8 cellular contexts compared by ENCODE assay signal in genomic region chr19:17328517-17329060, GRCh38. TPM values are rescaled to one million over a fixed set of nuclear protein-coding genes. Genes with fewer than 3 reads are reported as not detected.
A peak's percentile ranks its signal among the peaks of the same experiment; 100 is the strongest.
DNase-seq lines count a peak whose midpoint lies in the region; ATAC-seq and TF ChIP-seq lines count a peak whose summit lies in the region.

No MANE protein-coding gene starts in this region.

- peaks cover 31% of the 10 kb centered on the region for H3K27me3 Mint-ChIP-seq in nephron progenitor cell (ENCODE audit: low read depth, poor library complexity)

- H3K27ac ChIP-seq in DOHH2 (ENCODE audit: low read depth, low read length) (no peak overlapping the region), OCI-LY7 (ENCODE audit: low read depth, low read length, poor library complexity, severe bottlenecking) (no peak overlapping the region), ectodermal cell (ENCODE audit: insufficient read depth, low read depth, low read length, poor library complexity, severe bottlenecking) (no peak overlapping the region)

- intact Hi-C loops in OCI-LY7 (cut with micrococcal nuclease; ENCODE audit: unreplicated experiment), result no loop called here

- H3K27me3 ChIP-seq in DOHH2 (ENCODE audit: control insufficient read depth, low read length), result peaks cover 8% of the 10 kb centered on the region
- peaks cover 12% of the 10 kb centered on the region for H3K27me3 ChIP-seq in ectodermal cell (ENCODE audit: control insufficient read depth, insufficient read depth, low read length, poor library complexity, severe bottlenecking)

- WGBS in ectodermal cell, 2 experiments, result 4% methylated on average over 50 of the region's 57 CpGs

- H3K9me2 ChIP-seq in DOHH2 (replicated peaks; ENCODE audit: control insufficient read depth, low read length) (no peaks in the 10 kb centered on the region), OCI-LY7 (ENCODE audit: insufficient read depth, low read length) (no peaks in the 10 kb centered on the region)

- CTCF ChIA-PET in OCI-LY7 (lab: Charles Lee; ENCODE audit: unreplicated experiment), result no interaction called here

- POLR2A ChIA-PET in OCI-LY7 (lab: Charles Lee), result no interaction called here

- H3K4me3 ChIP-seq in DOHH2 (ENCODE audit: low read length), result peak overlapping the region; percentile 49
- no peak overlapping the region for H3K4me3 ChIP-seq in OCI-LY7 (ENCODE audit: low read depth, low read length, poor library complexity, severe bottlenecking)
- H3K4me3 ChIP-seq in ectodermal cell (ENCODE audit: insufficient read depth, low read depth, low read length), result peak overlapping the region; percentile 47

- peaks cover 34% of the 10 kb centered on the region for H3K4me1 Mint-ChIP-seq in nephron progenitor cell

- H3K27ac Mint-ChIP-seq in nephron progenitor cell, result no peak overlapping the region

- peaks cover 22% of the 10 kb centered on the region for H3K4me1 ChIP-seq in DOHH2 (ENCODE audit: control insufficient read depth, low read length)
- H3K4me1 ChIP-seq in OCI-LY7 (ENCODE audit: insufficient read depth, low read length, poor library complexity, severe bottlenecking), result peaks cover 17% of the 10 kb centered on the region
- H3K4me1 ChIP-seq in ectodermal cell (ENCODE audit: control insufficient read depth, insufficient read depth, low read length), result peaks cover 9% of the 10 kb centered on the region

- H2AFZ ChIP-seq in OCI-LY7 (ENCODE audit: low read length), result no peak overlapping the region

- peaks cover 31% of the 10 kb centered on the region for H3K36me3 Mint-ChIP-seq in nephron progenitor cell (ENCODE audit: low read depth)

- ATAC-seq in HG03108 (IDR thresholded peaks at IDR 0.05; ENCODE audit: unreplicated experiment), result no peak

- H3F3A ChIP-seq in DOHH2 (ENCODE audit: control insufficient read depth, insufficient read depth), result peaks cover 5% of the 10 kb centered on the region

- no peaks in the 10 kb centered on the region for H3K9me3 Mint-ChIP-seq in nephron progenitor cell

- H4K20me1 ChIP-seq in DOHH2 (ENCODE audit: control insufficient read depth, insufficient read depth, low read depth, low read length) (no peaks in the 10 kb centered on the region), OCI-LY7 (ENCODE audit: insufficient read depth, low read length) (no peaks in the 10 kb centered on the region)

- TF ChIP-seq CTCF in DOHH2 (IDR thresholded peaks at IDR 0.05; ENCODE audit: low read depth, low read length, poor library complexity, severe bottlenecking) (no peak), OCI-LY7 (conservative IDR thresholded peaks at IDR 0.05; ENCODE audit: low read length) (no peak), nephron progenitor cell (IDR thresholded peaks at IDR 0.05) (no peak)

- DNase-seq in OCI-LY7 (ENCODE audit: low spot score) (no peak), nephron progenitor cell (peak; percentile 57), AG08396 (ENCODE audit: low spot score) (no peak), GM19238 (ENCODE audit: insufficient read length, low spot score) (no peak), NCI-H1092 treated with DMSO at 0.1 percent for 48 hours (lab: John Stamatoyannopoulos, UW) (no peak)

- H3K4me2 ChIP-seq in DOHH2 (ENCODE audit: low read length), result peak overlapping the region; percentile 57
- peak overlapping the region; percentile 53; the same call in 1 of the 2 replicates for H3K4me2 ChIP-seq in OCI-LY7 (ENCODE audit: low read length)

- peak overlapping the region; percentile 64 for H3K4me3 Mint-ChIP-seq in nephron progenitor cell

- peaks cover 10% of the 10 kb centered on the region; the same call in 1 of the 2 replicates for H3K9me3 ChIP-seq in DOHH2 (ENCODE audit: control insufficient read depth, insufficient read depth, low read length)
- no peaks in the 10 kb centered on the region for H3K9me3 ChIP-seq in OCI-LY7 (ENCODE audit: low read length)
- H3K9me3 ChIP-seq in ectodermal cell (ENCODE audit: control insufficient read depth, low read length), result no peaks in the 10 kb centered on the region

- no peaks in the 10 kb centered on the region for H3K79me2 ChIP-seq in DOHH2 (ENCODE audit: control insufficient read depth, low read length)
- no peaks in the 10 kb centered on the region for H3K79me2 ChIP-seq in OCI-LY7 (ENCODE audit: insufficient read depth, low read depth, low read length)

- BruUV-seq in OCI-LY7 (replicated peaks; lab: Mats Ljungman, UMichigan), result no TSS peak

- peaks cover 4% of the 10 kb centered on the region; the same call in 1 of the 2 replicates for H3K36me3 ChIP-seq in DOHH2 (ENCODE audit: control insufficient read depth, low read length)
- H3K36me3 ChIP-seq in OCI-LY7 (ENCODE audit: insufficient read depth, low read length), result no peaks in the 10 kb centered on the region
- H3K36me3 ChIP-seq in ectodermal cell (ENCODE audit: control insufficient read depth, insufficient read depth, low read length), result peaks cover 9% of the 10 kb centered on the region

RNA-seq across cellular contexts. Expression of gene ANO8, which starts 6.1 kb away (rescaled TPM):
- 4.3 and 5.9 TPM in 2 replicates for total RNA-seq in OCI-LY7 (2014; rRNA removed; shearing (Covaris generic))
- 12.8 and 13.5 TPM in 2 replicates for total RNA-seq in OCI-LY7 (2022)
- 31.4 TPM for polyA plus RNA-seq in ectodermal cell (2013, experiment 1 of 4)
- polyA plus RNA-seq in ectodermal cell (2013, experiment 2 of 4), result 32.5 TPM
- polyA plus RNA-seq in ectodermal cell (2013, experiment 3 of 4), result 26.4 TPM
- 29.6 TPM for polyA plus RNA-seq in ectodermal cell (2013, experiment 4 of 4)

RNA-seq across cellular contexts. Expression of gene GTPBP3, which starts 8.8 kb away (rescaled TPM):
- 83.2 and 103 TPM in 2 replicates for total RNA-seq in OCI-LY7 (2014; rRNA removed; shearing (Covaris generic))
- 104 and 113 TPM in 2 replicates for total RNA-seq in OCI-LY7 (2022)
- polyA plus RNA-seq in ectodermal cell (2013, experiment 1 of 4), result 44.9 TPM
- polyA plus RNA-seq in ectodermal cell (2013, experiment 2 of 4), result 39.2 TPM
- 34.0 TPM for polyA plus RNA-seq in ectodermal cell (2013, experiment 3 of 4)
- 37.9 TPM for polyA plus RNA-seq in ectodermal cell (2013, experiment 4 of 4)

RNA-seq across cellular contexts. Expression of gene DDA1, which starts 19.2 kb away (rescaled TPM):
- 36.6 and 39.2 TPM in 2 replicates for total RNA-seq in OCI-LY7 (2014; rRNA removed; shearing (Covaris generic))
- total RNA-seq in OCI-LY7 (2022), result 48.8 and 57.9 TPM in 2 replicates
- polyA plus RNA-seq in ectodermal cell (2013, experiment 1 of 4), result 47.9 TPM
- polyA plus RNA-seq in ectodermal cell (2013, experiment 2 of 4), result 48.5 TPM
- 41.1 TPM for polyA plus RNA-seq in ectodermal cell (2013, experiment 3 of 4)
- 43.9 TPM for polyA plus RNA-seq in ectodermal cell (2013, experiment 4 of 4)

RNA-seq across cellular contexts. Expression of gene MRPL34, which starts 22.9 kb away (rescaled TPM):
- total RNA-seq in OCI-LY7 (2014; rRNA removed; shearing (Covaris generic)), result 174 and 182 TPM in 2 replicates
- 168 and 173 TPM in 2 replicates for total RNA-seq in OCI-LY7 (2022)
- polyA plus RNA-seq in ectodermal cell (2013, experiment 1 of 4), result 47.0 TPM
- 48.2 TPM for polyA plus RNA-seq in ectodermal cell (2013, experiment 2 of 4)
- 56.2 TPM for polyA plus RNA-seq in ectodermal cell (2013, experiment 3 of 4)
- polyA plus RNA-seq in ectodermal cell (2013, experiment 4 of 4), result 66.2 TPM

RNA-seq across cellular contexts. Expression of gene ABHD8, which starts 25.4 kb away (rescaled TPM):
- 11.6 TPM in 2 replicates for total RNA-seq in OCI-LY7 (2014; rRNA removed; shearing (Covaris generic))
- 17.3 and 18.9 TPM in 2 replicates for total RNA-seq in OCI-LY7 (2022)
- polyA plus RNA-seq in ectodermal cell (2013, experiment 1 of 4), result 12.9 TPM
- polyA plus RNA-seq in ectodermal cell (2013, experiment 2 of 4), result 12.1 TPM
- polyA plus RNA-seq in ectodermal cell (2013, experiment 3 of 4), result 8.8 TPM
- polyA plus RNA-seq in ectodermal cell (2013, experiment 4 of 4), result 11.1 TPM
